Comparison of ENCODE assay signal across 1 cellular context in genomic region chr11:45468265-45468856, GRCh38.
TF ChIP-seq lines count a peak whose summit lies in the region.

No MANE protein-coding gene starts in this region.

TF ChIP-seq in H1, 55 proteins besides CTCF, POLR2A, EP300 and RAD21 (continued from another document):
- TF ChIP-seq CHD7 (IDR thresholded peaks at IDR 0.05; ENCODE audit: insufficient replicate concordance, low read length) (no peak), FOSL1 (IDR thresholded peaks at IDR 0.05; ENCODE audit: insufficient read depth, low read depth, low read length) (no peak), HDAC2 (IDR thresholded peaks at IDR 0.05; ENCODE audit: borderline replicate concordance in 1 of 2, low read depth in 2 of 2, low read length in 2 of 2) (no peak), RBBP5 (IDR thresholded peaks at IDR 0.05; ENCODE audit: borderline replicate concordance, low read depth, low read length) (no peak), TAF1 (IDR thresholded peaks at IDR 0.05; ENCODE audit: low read depth, low read length) (no peak)
- TF ChIP-seq, protein P1, sequence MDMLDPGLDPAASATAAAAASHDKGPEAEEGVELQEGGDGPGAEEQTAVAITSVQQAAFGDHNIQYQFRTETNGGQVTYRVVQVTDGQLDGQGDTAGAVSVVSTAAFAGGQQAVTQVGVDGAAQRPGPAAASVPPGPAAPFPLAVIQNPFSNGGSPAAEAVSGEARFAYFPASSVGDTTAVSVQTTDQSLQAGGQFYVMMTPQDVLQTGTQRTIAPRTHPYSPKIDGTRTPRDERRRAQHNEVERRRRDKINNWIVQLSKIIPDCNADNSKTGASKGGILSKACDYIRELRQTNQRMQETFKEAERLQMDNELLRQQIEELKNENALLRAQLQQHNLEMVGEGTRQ (IDR thresholded peaks at IDR 0.05; ENCODE audit: low read length), result no peak
TF ChIP-seq in H1: peak in this region for 0.
